In genomic region chr6:98840385-98840784, GRCh38 we compare ENCODE assay signal across 19 cellular contexts. TPM values are rescaled to one million over a fixed set of nuclear protein-coding genes. Genes with fewer than 3 reads are reported as not detected.
"Had no signal": no experiment of that assay in that cellular context is flagged by ENCODE, and none has a peak within 500 bp of the region (broad histone marks: within the 10 kb centered on the region; RNA-seq: fewer than 3 reads in every experiment).

No MANE protein-coding gene starts in this region.

- H3K36me3 Mint-ChIP-seq: T-cell had no signal

- H3K9me3 ChIP-seq: breast epithelium, prostate gland, upper lobe of right lung had no signal

- H3K36me3 ChIP-seq: breast epithelium, prostate gland, upper lobe of right lung had no signal

- H3K27ac ChIP-seq: breast epithelium, prostate gland, upper lobe of right lung had no signal

- H3K27ac Mint-ChIP-seq: activated CD8-positive, alpha-beta T cell treated with anti-CD3 and anti-CD28 coated beads, Interleukin-2, amount 10 ng/mL, durations not matched to agents 7 days and 5 days; activated naive CD4-positive, alpha-beta T cell treated with anti-CD3 and anti-CD28 coated beads, Interleukin-2, amount 50 U/mL, for 24 hours; nephron; stimulated activated naive B cell treated with anti-CD40 and anti-IgM and Interleukin-4, amounts not matched to agents 10 μg/mL and 1 μg/mL and 100 μg/mL, for 72 hours; T-cell had no signal

- ATAC-seq: activated CD8-positive, alpha-beta T cell treated with anti-CD3 and anti-CD28 coated beads, Interleukin-2, amount 10 ng/mL, durations not matched to agents 7 days and 5 days; stimulated activated naive B cell treated with anti-CD40 and anti-IgM and Interleukin-4, amounts not matched to agents 10 μg/mL and 1 μg/mL and 100 μg/mL, for 72 hours; T-cell; upper lobe of right lung had no signal

- H3K4me3 Mint-ChIP-seq: activated CD8-positive, alpha-beta T cell treated with anti-CD3 and anti-CD28 coated beads, Interleukin-2, amount 10 ng/mL, durations not matched to agents 7 days and 5 days; activated naive CD4-positive, alpha-beta T cell treated with anti-CD3 and anti-CD28 coated beads, Interleukin-2, amount 50 U/mL, for 24 hours; nephron; stimulated activated naive B cell treated with anti-CD40 and anti-IgM and Interleukin-4, amounts not matched to agents 10 μg/mL and 1 μg/mL and 100 μg/mL, for 72 hours; T-cell had no signal

- H3K4me1 ChIP-seq: prostate gland had no signal

- DNase-seq: activated CD4-positive, alpha-beta T cell treated with anti-CD3 and anti-CD28 coated beads for 1 hour; activated CD4-positive, alpha-beta T cell treated with anti-CD3 and anti-CD28 coated beads, Interleukin-2, amount 50 U/mL, for 1 hour; activated CD8-positive, alpha-beta T cell treated with anti-CD3 and anti-CD28 coated beads, Interleukin-2, amount 10 ng/mL, durations not matched to agents 7 days and 5 days; activated gamma-delta T cell treated with Interleukin-2 at 50 U/mL for 16 hours; aorta; cortex of kidney; stimulated activated CD4-positive, alpha-beta T cell treated with anti-CD3 and anti-CD28 coated beads, Interleukin-2, amount 100 ng/mL, for 48 hours; stimulated activated CD8-positive, alpha-beta memory T cell treated with anti-CD3 and anti-CD28 coated beads, Interleukin-4, amount 100 ng/mL, for 48 hours; stimulated activated naive B cell treated with anti-CD40 and anti-IgM and Interleukin-4, amounts not matched to agents 10 μg/mL and 1 μg/mL and 100 μg/mL, for 72 hours; T-cell; upper lobe of right lung had no signal

- H3K4me3 ChIP-seq: breast epithelium, prostate gland, upper lobe of right lung had no signal

- H3K9me3 Mint-ChIP-seq: stimulated activated naive B cell treated with anti-CD40 and anti-IgM and Interleukin-4, amounts not matched to agents 10 μg/mL and 1 μg/mL and 100 μg/mL, for 72 hours; T-cell had no signal

RNA-seq across cellular contexts. Expression of gene POU3F2, which starts 6.0 kb away (rescaled TPM):
- total RNA-seq: activated CD8-positive, alpha-beta T cell treated with anti-CD3 and anti-CD28 coated beads, Interleukin-2, amount 10 ng/mL, durations not matched to agents 7 days and 5 days; aorta; breast epithelium; epithelial cell of proximal tubule; fibroblast of villous mesenchyme; liver; omental fat pad; prostate gland; T-cell; upper lobe of right lung had no signal
- polyA plus RNA-seq: aorta, liver had no signal
